ENCODE assay signal across 23 cellular contexts in the genomic region with DNA sequence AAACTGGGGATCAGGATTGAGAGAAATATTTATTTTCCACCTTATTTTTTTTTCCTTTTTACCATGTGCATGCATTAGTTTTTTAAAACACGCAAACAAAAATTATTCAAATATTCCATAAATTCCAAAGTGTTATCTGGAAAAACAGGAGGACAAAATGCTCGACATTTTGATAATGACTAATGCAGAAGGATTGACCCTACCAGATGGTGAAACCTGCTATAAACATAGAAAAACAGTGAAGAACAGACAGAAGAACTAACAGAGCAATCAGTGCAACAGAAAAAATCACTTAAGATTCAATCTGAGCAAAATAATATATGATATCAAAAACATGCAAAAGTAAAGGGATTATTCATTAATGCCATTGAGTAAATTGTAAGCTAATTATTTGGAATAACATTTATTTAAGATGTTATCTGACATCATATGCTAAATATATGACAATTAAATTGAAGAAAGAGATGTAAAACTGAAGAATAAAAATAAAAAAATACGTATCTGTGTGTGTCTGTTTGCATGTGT.
"Had no signal": no experiment of that assay in that cellular context is flagged by ENCODE, and none has a peak within 500 bp of the region (broad histone marks: within the 10 kb centered on the region; RNA-seq: fewer than 3 reads in every experiment).

No MANE protein-coding gene starts in this region.

- H3K4me3 Mint-ChIP-seq: activated CD4-positive, alpha-beta memory T cell treated with anti-CD3 and anti-CD28 coated beads, Interleukin-2, amount 10 ng/mL, durations not matched to agents 7 days and 5 days; activated CD8-positive, alpha-beta memory T cell treated with anti-CD3 and anti-CD28 coated beads, Interleukin-2, amount 10 ng/mL, durations not matched to agents 7 days and 5 days; activated naive CD8-positive, alpha-beta T cell treated with anti-CD3 and anti-CD28 coated beads, Interleukin-2, amount 10 ng/mL, durations not matched to agents 7 days and 5 days; activated T-helper 17 cell treated with anti-CD3 and anti-CD28 coated beads, Interleukin-2, amount 50 U/mL, for 72 hours; mesothelial cell of epicardium; nephron had no signal

- H3K27ac ChIP-seq: brain microvascular endothelial cell, esophagus muscularis mucosa, thyroid gland had no signal

- H3K4me1 ChIP-seq: esophagus muscularis mucosa, thyroid gland had no signal

- H3K27ac Mint-ChIP-seq: activated CD4-positive, alpha-beta memory T cell treated with anti-CD3 and anti-CD28 coated beads, Interleukin-2, amount 10 ng/mL, durations not matched to agents 7 days and 5 days; activated CD8-positive, alpha-beta memory T cell treated with anti-CD3 and anti-CD28 coated beads, Interleukin-2, amount 10 ng/mL, durations not matched to agents 7 days and 5 days; activated naive CD8-positive, alpha-beta T cell treated with anti-CD3 and anti-CD28 coated beads, Interleukin-2, amount 10 ng/mL, durations not matched to agents 7 days and 5 days; activated T-helper 17 cell treated with anti-CD3 and anti-CD28 coated beads, Interleukin-2, amount 50 U/mL, for 72 hours; mesothelial cell of epicardium; nephron had no signal

- H3K4me1 Mint-ChIP-seq: activated CD4-positive, alpha-beta memory T cell treated with anti-CD3 and anti-CD28 coated beads, Interleukin-2, amount 10 ng/mL, durations not matched to agents 7 days and 5 days; activated CD8-positive, alpha-beta memory T cell treated with anti-CD3 and anti-CD28 coated beads, Interleukin-2, amount 10 ng/mL, durations not matched to agents 7 days and 5 days; activated naive CD8-positive, alpha-beta T cell treated with anti-CD3 and anti-CD28 coated beads, Interleukin-2, amount 10 ng/mL, durations not matched to agents 7 days and 5 days; activated T-helper 17 cell treated with anti-CD3 and anti-CD28 coated beads, Interleukin-2, amount 50 U/mL, for 72 hours; mesothelial cell of epicardium had no signal

- H3K36me3 Mint-ChIP-seq: activated CD8-positive, alpha-beta memory T cell treated with anti-CD3 and anti-CD28 coated beads, Interleukin-2, amount 10 ng/mL, durations not matched to agents 7 days and 5 days; activated naive CD8-positive, alpha-beta T cell treated with anti-CD3 and anti-CD28 coated beads, Interleukin-2, amount 10 ng/mL, durations not matched to agents 7 days and 5 days; mesothelial cell of epicardium had no signal

- H3K9me3 ChIP-seq: esophagus muscularis mucosa, thyroid gland had no signal

- H3K36me3 ChIP-seq: brain microvascular endothelial cell, esophagus muscularis mucosa, thyroid gland had no signal

- H3K4me3 ChIP-seq: esophagus muscularis mucosa, lung, thyroid gland had no signal

- ATAC-seq: activated CD8-positive, alpha-beta memory T cell treated with anti-CD3 and anti-CD28 coated beads, Interleukin-2, amount 10 ng/mL, durations not matched to agents 7 days and 5 days; activated T-helper 17 cell treated with anti-CD3 and anti-CD28 coated beads, Interleukin-2, amount 50 U/mL, for 72 hours; left lobe of liver had no signal

- H3K9me3 Mint-ChIP-seq: activated CD4-positive, alpha-beta memory T cell treated with anti-CD3 and anti-CD28 coated beads, Interleukin-2, amount 10 ng/mL, durations not matched to agents 7 days and 5 days; activated naive CD8-positive, alpha-beta T cell treated with anti-CD3 and anti-CD28 coated beads, Interleukin-2, amount 10 ng/mL, durations not matched to agents 7 days and 5 days; activated T-helper 17 cell treated with anti-CD3 and anti-CD28 coated beads, Interleukin-2, amount 50 U/mL, for 72 hours; mesothelial cell of epicardium; nephron had no signal

- H3K27me3 ChIP-seq: brain microvascular endothelial cell, esophagus muscularis mucosa, thyroid gland had no signal

- DNase-seq: activated CD4-positive, alpha-beta memory T cell treated with anti-CD3 and anti-CD28 coated beads, Interleukin-2, amount 10 ng/mL, durations not matched to agents 7 days and 5 days; activated CD4-positive, alpha-beta T cell treated with anti-CD3 and anti-CD28 coated beads for 48 hours; activated CD4-positive, CD25-positive, alpha-beta regulatory T cell; activated CD8-positive, alpha-beta memory T cell treated with anti-CD3 and anti-CD28 coated beads, Interleukin-2, amount 10 ng/mL, durations not matched to agents 7 days and 5 days; activated naive CD4-positive, alpha-beta T cell treated with Interleukin-2 at 50 U/mL for 16 hours; activated naive CD8-positive, alpha-beta T cell treated with anti-CD3 and anti-CD28 coated beads, Interleukin-2, amount 10 ng/mL, durations not matched to agents 7 days and 5 days; brain microvascular endothelial cell; central memory CD4-positive, alpha-beta T cell; cortex of kidney; effector CD4-positive, alpha-beta T cell; hypothalamus; islet precursor cell; stimulated activated CD4-positive, alpha-beta T cell treated with anti-CD3 and anti-CD28 coated beads, Interleukin-12 subunit alpha, Interleukin-12 subunit beta, amount 100 ng/mL, for 4 hours; stimulated activated CD4-positive, alpha-beta T cell treated with anti-CD3 and anti-CD28 coated beads, Interleukin-1b, Interleukin-23, amount 100 ng/mL, for 48 hours; stimulated activated naive CD4-positive, alpha-beta T cell treated with Interleukin-2 at 50 U/mL for 16 hours; T-helper 9 cell; thyroid gland had no signal
